28 cellular contexts compared by ENCODE assay signal in the genomic region with DNA sequence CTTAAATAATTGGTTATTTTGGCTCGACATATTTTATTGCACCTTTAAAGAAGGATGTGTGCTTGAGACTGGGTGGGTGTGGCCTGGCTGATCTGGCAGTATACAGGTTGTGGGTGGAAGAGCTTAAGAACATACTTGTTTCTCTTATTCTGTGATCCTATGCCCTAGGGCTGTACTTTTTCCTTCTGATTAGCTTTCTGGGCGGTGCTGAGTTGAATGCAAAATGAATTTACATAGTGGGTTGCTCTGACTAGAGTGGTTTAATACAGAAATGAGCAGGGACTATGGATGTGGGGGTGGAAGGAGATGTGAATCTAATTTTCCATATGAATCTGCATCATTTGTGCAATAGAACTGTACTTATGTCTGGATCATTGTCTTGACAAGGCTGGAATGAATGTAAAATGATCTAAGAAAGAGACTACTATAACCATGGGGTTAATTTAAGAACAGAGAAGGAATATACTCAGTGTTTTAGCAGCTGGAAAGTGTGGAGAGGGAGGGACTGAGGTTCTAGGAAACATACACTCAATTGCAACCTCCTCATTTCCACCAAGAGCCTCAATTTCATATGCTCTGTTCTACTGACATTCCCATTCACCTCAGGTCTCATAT.
DNase-seq lines count a peak whose midpoint lies in the region; ATAC-seq and TF ChIP-seq lines count a peak whose summit lies in the region.
"Had no signal": no experiment of that assay in that cellular context is flagged by ENCODE, and none has a peak within 500 bp of the region (broad histone marks: within the 10 kb centered on the region; RNA-seq: fewer than 3 reads in every experiment).

No MANE protein-coding gene starts in this region.

- TF ChIP-seq CTCF in IMR-90 (conservative IDR thresholded peaks at IDR 0.05; ENCODE audit: low read depth, low read length) (no peak), neural crest cell (conservative IDR thresholded peaks at IDR 0.05) (no peak)

- WGBS in IMR-90 (ENCODE audit: extremely low coverage in 2 of 2, insufficient read length in 1 of 2), 2 experiments = no CpG with 5 or more reads among the region's 2 CpGs
- WGBS in aorta, 2 donors = 51 to 84% methylated on average over 2 of the region's 2 CpGs

- peaks cover 6% of the 10 kb centered on the region; the same call in 1 of the 2 replicates for H3K9me1 ChIP-seq in IMR-90 (ENCODE audit: insufficient read depth, low read length)

- H4K5ac ChIP-seq in IMR-90 (ENCODE audit: low read depth, low read length) = no peak overlapping the region

- no peak overlapping the region for H3K4ac ChIP-seq in IMR-90 (ENCODE audit: low read depth, low read length)

- no peaks in the 10 kb centered on the region for H3K27me3 Mint-ChIP-seq in activated T-cell treated with anti-CD3 and anti-CD28 coated beads, Interleukin-2, amount 50 U/mL, for 4 hours (ENCODE audit: low read depth)
- peaks cover 22% of the 10 kb centered on the region for H3K27me3 Mint-ChIP-seq in activated T-cell treated with anti-CD3 and anti-CD28 coated beads, Interleukin-2, amount 50 U/mL, for 72 hours (ENCODE audit: low read depth)
- no peaks in the 10 kb centered on the region for H3K27me3 Mint-ChIP-seq in neural crest cell (ENCODE audit: low read depth)
- H3K27me3 Mint-ChIP-seq: CD4-positive, alpha-beta memory T cell had no signal

- no peaks in the 10 kb centered on the region for H3K9me3 Mint-ChIP-seq in activated T-cell treated with anti-CD3 and anti-CD28 coated beads, Interleukin-2, amount 50 U/mL, for 4 hours
- no peaks in the 10 kb centered on the region for H3K9me3 Mint-ChIP-seq in activated T-cell treated with anti-CD3 and anti-CD28 coated beads, Interleukin-2, amount 50 U/mL, for 72 hours
- H3K9me3 Mint-ChIP-seq in neural crest cell = peaks cover 8% of the 10 kb centered on the region
- H3K9me3 Mint-ChIP-seq: CD4-positive, alpha-beta memory T cell had no signal

- H3K36me3 ChIP-seq in IMR-90 (ENCODE audit: control insufficient read depth, insufficient read depth, low read length) = no peaks in the 10 kb centered on the region
- no peaks in the 10 kb centered on the region for H3K36me3 ChIP-seq in aorta (ENCODE audit: control insufficient read depth in 1 of 2, insufficient read depth in 2 of 2, low read length in 1 of 2)
- H3K36me3 ChIP-seq: gastroesophageal sphincter, thoracic aorta had no signal

- peaks cover 9% of the 10 kb centered on the region for H3K4me1 Mint-ChIP-seq in activated T-cell treated with anti-CD3 and anti-CD28 coated beads, Interleukin-2, amount 50 U/mL, for 4 hours (ENCODE audit: low read depth)
- H3K4me1 Mint-ChIP-seq in activated T-cell treated with anti-CD3 and anti-CD28 coated beads, Interleukin-2, amount 50 U/mL, for 72 hours (ENCODE audit: low read depth) = peaks cover 20% of the 10 kb centered on the region
- H3K4me1 Mint-ChIP-seq in neural crest cell = peaks cover 7% of the 10 kb centered on the region

- DNase-seq in activated T-cell treated with anti-CD3 and anti-CD28 coated beads, Interleukin-2, amount 50 U/mL, for 4 hours = no peak
- DNase-seq in activated T-cell treated with anti-CD3 and anti-CD28 coated beads for 4 hours = no peak
- DNase-seq in IMR-90 = no peak
- DNase-seq in activated T-cell treated with anti-CD3 and anti-CD28 coated beads, Interleukin-2, amount 50 U/mL, for 72 hours = no peak
- DNase-seq in neural crest cell (ENCODE audit: low read depth, low spot score) = no peak
- DNase-seq in aorta = no peak
- no peak for DNase-seq in stimulated activated CD8-positive, alpha-beta memory T cell treated with anti-CD3 and anti-CD28 coated beads, Interleukin-4, amount 100 ng/mL, for 48 hours
- DNase-seq: ACHN; activated CD4-positive, CD25-positive, alpha-beta regulatory T cell; activated CD8-positive, alpha-beta memory T cell treated with anti-CD3 and anti-CD28 coated beads for 24 hours; activated naive CD4-positive, alpha-beta T cell treated with Interleukin-2 at 50 U/mL for 16 hours; amygdala; CD4-positive, alpha-beta memory T cell; kidney glomerular epithelial cell; naive B cell; NCI-H2171 treated with DMSO at 0.1 percent for 48 hours; NCI-H510A treated with DMSO at 0.1 percent for 48 hours; OCI-M1; stimulated activated CD4-positive, alpha-beta T cell treated with anti-CD3 and anti-CD28 coated beads, Interleukin-12 subunit alpha, Interleukin-12 subunit beta, amount 100 ng/mL, for 4 hours; stimulated activated naive CD4-positive, alpha-beta T cell treated with Interleukin-2 at 50 U/mL for 16 hours; T-helper 1 cell had no signal

- no peak overlapping the region for H3K14ac ChIP-seq in IMR-90 (replicated peaks; ENCODE audit: low read depth, low read length)

- H3K4me2 ChIP-seq in IMR-90 (ENCODE audit: low read depth, low read length) = no peak overlapping the region

- intact Hi-C loops in IMR-90 (cut with micrococcal nuclease) (no loop called here), aorta (cut with DNase I) (loop anchor here in 1 of 2 donors (10.0 kb wide), 1 partner anchor 156 kb away; no protein-coding TSS in a partner anchor)

- H3K79me1 ChIP-seq in IMR-90 (ENCODE audit: low read depth in 1 of 2, low read length in 2 of 2) = no peaks in the 10 kb centered on the region

- H3K56ac ChIP-seq in IMR-90 (ENCODE audit: extremely low read depth, insufficient read depth, low read length) = no peak overlapping the region

- in situ Hi-C loops in IMR-90 (cut with MboI; ENCODE audit: low sequenced_read_pairs) = no loop called here

- dilution Hi-C loops in IMR-90 (cut with HindIII; ENCODE audit: low sequenced_read_pairs, unreplicated experiment) = no loop called here

- H3K4me3 ChIP-seq in IMR-90 (ENCODE audit: insufficient read depth, low read depth, low read length) (no peak overlapping the region), aorta (ENCODE audit: low read length in 2 of 2) (no peak overlapping the region)
- H3K4me3 ChIP-seq: gastroesophageal sphincter, thoracic aorta had no signal

- H2AK9ac ChIP-seq in IMR-90 (replicated peaks; ENCODE audit: low read depth, low read length, poor library complexity) = no peak overlapping the region

- H3K9me3 ChIP-seq in IMR-90 (ENCODE audit: control insufficient read depth, insufficient read depth, low read length) (no peaks in the 10 kb centered on the region), aorta (ENCODE audit: control insufficient read depth, low read length) (no peaks in the 10 kb centered on the region)
- H3K9me3 ChIP-seq: gastroesophageal sphincter, thoracic aorta had no signal

- H3K27me3 ChIP-seq in IMR-90 (ENCODE audit: control insufficient read depth, insufficient read depth, low read length) (no peaks in the 10 kb centered on the region; the same call in 1 of the 2 replicates), aorta (ENCODE audit: control insufficient read depth in 1 of 2, insufficient read depth in 2 of 2, low read length in 1 of 2) (no peaks in the 10 kb centered on the region)
- H3K27me3 ChIP-seq: gastroesophageal sphincter had no signal

- CTCF ChIA-PET in IMR-90 (lab: Yijun Ruan, JAX) = no interaction called here

- no peak overlapping the region for H4K91ac ChIP-seq in IMR-90 (ENCODE audit: insufficient read depth, low read depth, low read length)

- no peak overlapping the region for H3K27ac ChIP-seq in IMR-90 (ENCODE audit: insufficient read depth, low read length)
- no peak overlapping the region for H3K27ac ChIP-seq in aorta (ENCODE audit: low read depth in 1 of 2, low read length in 2 of 2)
- H3K27ac ChIP-seq: gastroesophageal sphincter, RWPE1, thoracic aorta had no signal

- H3K23ac ChIP-seq in IMR-90 (ENCODE audit: low read depth, low read length) = no peak overlapping the region

- H2BK120ac ChIP-seq in IMR-90 (ENCODE audit: low read depth, low read length) = no peak overlapping the region

- no TSS peak for BruUV-seq in IMR-90 (replicated peaks; lab: Mats Ljungman, UMichigan)

- H3K4me3 Mint-ChIP-seq in activated T-cell treated with anti-CD3 and anti-CD28 coated beads, Interleukin-2, amount 50 U/mL, for 4 hours = no peak overlapping the region
- peak overlapping the region in 1 of 2 donors; percentile 33 for H3K4me3 Mint-ChIP-seq in activated T-cell treated with anti-CD3 and anti-CD28 coated beads, Interleukin-2, amount 50 U/mL, for 72 hours
- peak overlapping the region; percentile 2 for H3K4me3 Mint-ChIP-seq in neural crest cell
- H3K4me3 Mint-ChIP-seq: B cell; CD4-positive, alpha-beta memory T cell; mesothelial cell of epicardium had no signal

- no peak for TF ChIP-seq POLR2A in IMR-90 (IDR thresholded peaks at IDR 0.05; ENCODE audit: low read depth, low read length)

- no peak overlapping the region for H4K8ac ChIP-seq in IMR-90 (ENCODE audit: low read depth in 2 of 2, low read length in 2 of 2)

- no peaks in the 10 kb centered on the region for H4K20me1 ChIP-seq in IMR-90 (ENCODE audit: insufficient read depth, low read length)

- H2BK15ac ChIP-seq in IMR-90 (ENCODE audit: low read depth, low read length) = no peak overlapping the region

- no peak for TF ChIP-seq RAD21 in IMR-90 (IDR thresholded peaks at IDR 0.05; ENCODE audit: low read length)

- no peak overlapping the region for H2AFZ ChIP-seq in IMR-90 (replicated peaks; ENCODE audit: low read length, poor library complexity)

- H3K18ac ChIP-seq in IMR-90 (ENCODE audit: low read depth, low read length) = no peak overlapping the region

- H3K4me1 ChIP-seq in IMR-90 (ENCODE audit: control insufficient read depth, insufficient read depth, low read length) = no peaks in the 10 kb centered on the region
- no peaks in the 10 kb centered on the region for H3K4me1 ChIP-seq in aorta (ENCODE audit: control insufficient read depth in 1 of 2, insufficient read depth in 2 of 2, low read length in 2 of 2)

- no peak overlapping the region for H2BK5ac ChIP-seq in IMR-90 (ENCODE audit: low read depth, low read length, poor library complexity, severe bottlenecking)

- no peak overlapping the region for H2BK20ac ChIP-seq in IMR-90 (ENCODE audit: low read depth, low read length)

- POLR2A ChIA-PET in IMR-90 (lab: Charles Lee; ENCODE audit: unreplicated experiment) = no interaction called here

- H3K27ac Mint-ChIP-seq in activated T-cell treated with anti-CD3 and anti-CD28 coated beads, Interleukin-2, amount 50 U/mL, for 72 hours = no peak overlapping the region
- no peak overlapping the region for H3K27ac Mint-ChIP-seq in neural crest cell (ENCODE audit: unreplicated experiment)
- H3K27ac Mint-ChIP-seq: B cell, mesothelial cell of epicardium, naive B cell, progenitor cell of endocrine pancreas had no signal

- no peaks in the 10 kb centered on the region for H3K36me3 Mint-ChIP-seq in activated T-cell treated with anti-CD3 and anti-CD28 coated beads, Interleukin-2, amount 50 U/mL, for 4 hours (ENCODE audit: insufficient read depth)
- H3K36me3 Mint-ChIP-seq in activated T-cell treated with anti-CD3 and anti-CD28 coated beads, Interleukin-2, amount 50 U/mL, for 72 hours (ENCODE audit: insufficient read depth in 2 of 2) = no peaks in the 10 kb centered on the region
- no peaks in the 10 kb centered on the region for H3K36me3 Mint-ChIP-seq in neural crest cell (ENCODE audit: low read depth)
- H3K36me3 Mint-ChIP-seq: CD4-positive, alpha-beta memory T cell; mesothelial cell of epicardium; naive B cell had no signal

- H3K9ac ChIP-seq in IMR-90 (ENCODE audit: low read depth, low read length) = no peak overlapping the region

- no peak overlapping the region for H2AK5ac ChIP-seq in IMR-90 (ENCODE audit: low read depth, low read length)

- ATAC-seq in activated T-cell treated with anti-CD3 and anti-CD28 coated beads, Interleukin-2, amount 50 U/mL, for 4 hours = peak; percentile 25 to 64
- ATAC-seq in IMR-90 (ENCODE audit: low read depth) = no peak
- peak; percentile 63 to 67 for ATAC-seq in activated T-cell treated with anti-CD3 and anti-CD28 coated beads, Interleukin-2, amount 50 U/mL, for 72 hours (replicated peaks in 1 of 2)
- no peak for ATAC-seq in aorta (ENCODE audit: low FRiP score)
- ATAC-seq: gastroesophageal sphincter, sciatic nerve had no signal

Comparison
In these comparisons a context has a peak if more than half of its experiments do, and no peak if none do; other contexts are left out.
1. ATAC-seq: peak in activated T-cell treated with anti-CD3 and anti-CD28 coated beads, Interleukin-2, amount 50 U/mL, for 4 hours (2 of 2) and activated T-cell treated with anti-CD3 and anti-CD28 coated beads, Interleukin-2, amount 50 U/mL, for 72 hours (2 of 2); none in IMR-90 (single experiment) and aorta (single experiment).